ENCODE assay signal across 23 cellular contexts in the genomic region with DNA sequence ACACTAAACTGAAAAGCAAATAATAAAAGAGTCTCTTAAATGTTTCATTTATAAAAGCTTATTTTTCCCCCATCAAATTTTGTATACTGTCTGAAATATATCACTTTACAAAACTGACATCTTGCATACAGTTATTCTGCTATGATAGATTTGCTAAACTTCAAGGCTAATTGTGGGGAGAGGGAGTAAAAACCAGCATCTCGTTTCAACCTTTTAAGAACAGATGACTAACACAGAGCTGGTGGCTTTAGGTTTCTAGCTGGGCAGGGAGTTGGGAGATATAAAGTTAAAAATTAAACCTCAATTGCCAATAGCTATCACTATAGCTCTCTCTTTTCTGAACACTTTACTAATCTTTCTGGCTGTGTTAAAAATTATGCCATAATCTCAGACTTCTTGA.
"Had no signal": no experiment of that assay in that cellular context is flagged by ENCODE, and none has a peak within 500 bp of the region (broad histone marks: within the 10 kb centered on the region; RNA-seq: fewer than 3 reads in every experiment).

No MANE protein-coding gene starts in this region.

- H3K36me3 ChIP-seq: neural progenitor cell had no signal

- H3K4me2 ChIP-seq: neural progenitor cell, smooth muscle cell had no signal

- H3K9ac ChIP-seq: neural progenitor cell had no signal

- ATAC-seq: activated CD4-positive, CD25-positive, alpha-beta regulatory T cell treated with anti-CD3 and anti-CD28 coated beads, Interleukin-2, amount 50 U/mL, for 24 hours; activated T-cell treated with anti-CD3 and anti-CD28 coated beads, Interleukin-2, amount 50 U/mL, for 72 hours; gastrocnemius medialis; left lobe of liver; naive thymus-derived CD8-positive, alpha-beta T cell; sciatic nerve had no signal

- H3K27ac ChIP-seq: coronary artery, esophagus squamous epithelium, gastrocnemius medialis, neural progenitor cell, upper lobe of left lung had no signal

- H3K4me3 ChIP-seq: coronary artery, esophagus squamous epithelium, gastrocnemius medialis, lung, neural progenitor cell, smooth muscle cell, upper lobe of left lung had no signal

- H3K27me3 ChIP-seq: esophagus squamous epithelium, gastrocnemius medialis, neural progenitor cell, upper lobe of left lung had no signal

- H3K4me1 ChIP-seq: esophagus squamous epithelium, gastrocnemius medialis, neural progenitor cell, upper lobe of left lung had no signal

- DNase-seq: activated CD4-positive, alpha-beta memory T cell treated with anti-CD3 and anti-CD28 coated beads, Interleukin-2, amount 10 ng/mL, durations not matched to agents 7 days and 5 days; activated CD4-positive, alpha-beta T cell treated with anti-CD3 and anti-CD28 coated beads, Interleukin-2, amount 10 ng/mL, durations not matched to agents 24 days and 14 days; activated effector memory CD4-positive, alpha-beta T cell treated with Interleukin-2 at 50 U/mL for 16 hours; activated naive CD4-positive, alpha-beta T cell treated with anti-CD3 and anti-CD28 coated beads for 36 hours; activated T-cell treated with anti-CD3 and anti-CD28 coated beads, Interleukin-2, amount 50 U/mL, for 72 hours; cerebellar nuclear complex; endodermal cell; esophagus squamous epithelium; gastrocnemius medialis; head of caudate nucleus; islet precursor cell; naive thymus-derived CD8-positive, alpha-beta T cell; posterior cingulate gyrus; stimulated activated CD4-positive, alpha-beta T cell treated with anti-CD3 and anti-CD28 coated beads, Interleukin-15, amount 100 ng/mL, for 24 hours; stimulated activated naive CD4-positive, alpha-beta T cell; upper lobe of left lung had no signal

- H3K9me3 ChIP-seq: esophagus squamous epithelium, gastrocnemius medialis, upper lobe of left lung had no signal

- H2AFZ ChIP-seq: neural progenitor cell had no signal
